In genomic region chr15:29528276-29528675, GRCh38 we compare ENCODE assay signal across 16 cellular contexts.
"Had no signal": no experiment of that assay in that cellular context is flagged by ENCODE, and none has a peak within 500 bp of the region (broad histone marks: within the 10 kb centered on the region; RNA-seq: fewer than 3 reads in every experiment).

No MANE protein-coding gene starts in this region.

- H3K4me3 Mint-ChIP-seq: mesothelial cell of epicardium; nephron; stimulated activated naive B cell treated with anti-CD40 and anti-IgM and Interleukin-4, amounts not matched to agents 10 μg/mL and 1 μg/mL and 100 μg/mL, for 72 hours; T-cell had no signal

- H3K9me3 Mint-ChIP-seq: mesothelial cell of epicardium, nephron, T-cell had no signal

- H3K36me3 Mint-ChIP-seq: mesothelial cell of epicardium; stimulated activated naive B cell treated with anti-CD40 and anti-IgM and Interleukin-4, amounts not matched to agents 10 μg/mL and 1 μg/mL and 100 μg/mL, for 72 hours; T-cell had no signal

- DNase-seq: activated CD8-positive, alpha-beta memory T cell treated with anti-CD3 and anti-CD28 coated beads for 24 hours; activated CD8-positive, alpha-beta memory T cell treated with anti-CD3 and anti-CD28 coated beads, Interleukin-2, amount 50 U/mL, for 48 hours; activated effector memory CD4-positive, alpha-beta T cell treated with Interleukin-2 at 50 U/mL for 16 hours; activated naive CD4-positive, alpha-beta T cell treated with anti-CD3 and anti-CD28 coated beads, Interleukin-2, amount 50 U/mL, for 16 hours; activated T-cell treated with anti-CD3 and anti-CD28 coated beads, Interleukin-2, amount 50 U/mL, for 48 hours; cerebellar nuclear complex; effector CD4-positive, alpha-beta T cell; islet precursor cell; spleen; stimulated activated naive B cell treated with anti-CD40 and anti-IgM and Interleukin-4, amounts not matched to agents 10 μg/mL and 1 μg/mL and 100 μg/mL, for 72 hours; T-cell; thyroid gland had no signal

- H3K27ac Mint-ChIP-seq: mesothelial cell of epicardium; nephron; stimulated activated naive B cell treated with anti-CD40 and anti-IgM and Interleukin-4, amounts not matched to agents 10 μg/mL and 1 μg/mL and 100 μg/mL, for 72 hours; T-cell had no signal

- H3K4me1 Mint-ChIP-seq: mesothelial cell of epicardium; nephron; stimulated activated naive B cell treated with anti-CD40 and anti-IgM and Interleukin-4, amounts not matched to agents 10 μg/mL and 1 μg/mL and 100 μg/mL, for 72 hours; T-cell had no signal

- H3K27me3 Mint-ChIP-seq: stimulated activated naive B cell treated with anti-CD40 and anti-IgM and Interleukin-4, amounts not matched to agents 10 μg/mL and 1 μg/mL and 100 μg/mL, for 72 hours had no signal

- ATAC-seq: activated CD4-positive, CD25-positive, alpha-beta regulatory T cell treated with anti-CD3 and anti-CD28 coated beads, Interleukin-2, amount 50 U/mL, for 24 hours; esophagus mucosa; stimulated activated naive B cell treated with anti-CD40 and anti-IgM and Interleukin-4, amounts not matched to agents 10 μg/mL and 1 μg/mL and 100 μg/mL, for 72 hours; T-cell had no signal
